9 cellular contexts compared by ENCODE assay signal in genomic region chr10:22133640-22134624, GRCh38.
A peak's percentile ranks its signal among the peaks of the same experiment; 100 is the strongest.
DNase-seq lines count a peak whose midpoint lies in the region; ATAC-seq and TF ChIP-seq lines count a peak whose summit lies in the region.
"Had no signal": no experiment of that assay in that cellular context is flagged by ENCODE, and none has a peak within 500 bp of the region (broad histone marks: within the 10 kb centered on the region; RNA-seq: fewer than 3 reads in every experiment).

No MANE protein-coding gene starts in this region.

- TF ChIP-seq CTCF in Caco-2 (IDR thresholded peaks at IDR 0.05; ENCODE audit: insufficient read depth in 1 of 2, low read depth in 1 of 2, low read length in 1 of 2, severe bottlenecking in 1 of 2, unreplicated experiment in 1 of 2) (no peak), osteoblast (IDR thresholded peaks at IDR 0.05; ENCODE audit: extremely low read depth, low read depth, low read length) (no peak)

- peaks cover 6% of the 10 kb centered on the region for H3K4me1 Mint-ChIP-seq in Caco-2 (ENCODE audit: low read depth, unreplicated experiment)

- ATAC-seq in GM18909 (IDR thresholded peaks at IDR 0.05; ENCODE audit: poor library complexity, unreplicated experiment) (peak; percentile 89), HG02885 (IDR thresholded peaks at IDR 0.05; ENCODE audit: poor library complexity, unreplicated experiment) (peak; percentile 83)

- H3K79me2 ChIP-seq in osteoblast (ENCODE audit: insufficient read depth, low read length) = no peaks in the 10 kb centered on the region

- no peak overlapping the region for H3K27ac ChIP-seq in mesenchymal stem cell (ENCODE audit: low read length, poor library complexity, severe bottlenecking)
- no peak overlapping the region for H3K27ac ChIP-seq in osteoblast (ENCODE audit: low read depth, low read length)

- H4K8ac ChIP-seq in mesenchymal stem cell (ENCODE audit: low read length) = no peak overlapping the region

- H3K4me3 Mint-ChIP-seq in Caco-2 (ENCODE audit: unreplicated experiment) = no peak overlapping the region
- H3K4me3 Mint-ChIP-seq: activated CD4-positive, alpha-beta T cell treated with anti-CD3 and anti-CD28 coated beads, Interleukin-2, amount 10 ng/mL, durations not matched to agents 24 days and 14 days had no signal

- CTCF ChIA-PET in Caco-2 (lab: Charles Lee) = no interaction called here

- H2BK5ac ChIP-seq in mesenchymal stem cell (ENCODE audit: low read depth, low read length, poor library complexity, severe bottlenecking) = no peak overlapping the region

- DNase-seq in OCI-M1 (lab: John Stamatoyannopoulos, UW) = peak; percentile 97
- peak; percentile 76 for DNase-seq in mesenchymal stem cell
- no peak for DNase-seq in cortex of kidney (lab: John Stamatoyannopoulos, UW)
- no peak for DNase-seq in Caco-2
- DNase-seq in osteoblast (ENCODE audit: insufficient read length, low spot score, missing footprints) = no peak
- DNase-seq: activated CD4-positive, alpha-beta T cell treated with anti-CD3 and anti-CD28 coated beads, Interleukin-2, amount 10 ng/mL, durations not matched to agents 24 days and 14 days; NCI-H1417 treated with DMSO at 0.1 percent for 48 hours had no signal

- H3K18ac ChIP-seq in mesenchymal stem cell (ENCODE audit: low read depth in 1 of 2, low read length in 2 of 2) = peak overlapping the region in 1 of 2 experiments; percentile 81

- H4K20me1 ChIP-seq in osteoblast (ENCODE audit: insufficient read depth, low read length) = no peaks in the 10 kb centered on the region

- no peaks in the 10 kb centered on the region for H3K36me3 Mint-ChIP-seq in Caco-2 (ENCODE audit: insufficient read depth, unreplicated experiment)

- H3K4me2 ChIP-seq in mesenchymal stem cell (ENCODE audit: low read length, poor library complexity, severe bottlenecking) = no peak overlapping the region
- no peak overlapping the region for H3K4me2 ChIP-seq in osteoblast (ENCODE audit: insufficient read depth, low read length)

- no peak overlapping the region for H3K23ac ChIP-seq in mesenchymal stem cell (ENCODE audit: low read length in 2 of 2)

- H3K9me3 ChIP-seq in mesenchymal stem cell (ENCODE audit: control insufficient read depth, low read length) = no peaks in the 10 kb centered on the region
- H3K9me3 ChIP-seq in Caco-2 = peaks cover 3% of the 10 kb centered on the region; the same call in 1 of the 2 replicates
- H3K9me3 ChIP-seq in osteoblast (ENCODE audit: low read depth, low read length) = no peaks in the 10 kb centered on the region

- no peak overlapping the region for H3K4me3 ChIP-seq in mesenchymal stem cell (ENCODE audit: insufficient read depth in 1 of 2, low read depth in 1 of 2, low read length in 2 of 2)
- no peak overlapping the region for H3K4me3 ChIP-seq in Caco-2 (ENCODE audit: low read depth, low read length)
- H3K4me3 ChIP-seq in osteoblast (ENCODE audit: insufficient read depth, low read length) = no peak overlapping the region

- no peak overlapping the region for H2AK5ac ChIP-seq in mesenchymal stem cell (ENCODE audit: low read length, severe bottlenecking)

- no peaks in the 10 kb centered on the region for H3K27me3 Mint-ChIP-seq in Caco-2 (ENCODE audit: insufficient read depth, unreplicated experiment)
- H3K27me3 Mint-ChIP-seq: activated CD4-positive, alpha-beta T cell treated with anti-CD3 and anti-CD28 coated beads, Interleukin-2, amount 10 ng/mL, durations not matched to agents 24 days and 14 days had no signal

- WGBS in mesenchymal stem cell = 14% methylated on average over 11 of the region's 11 CpGs

- no peak overlapping the region for H3K14ac ChIP-seq in mesenchymal stem cell (ENCODE audit: low read length in 2 of 2)

- H2AFZ ChIP-seq in mesenchymal stem cell (ENCODE audit: low read depth, low read length) = no peak overlapping the region
- no peak overlapping the region for H2AFZ ChIP-seq in osteoblast (ENCODE audit: low read length)

- H3K4me1 ChIP-seq in mesenchymal stem cell (ENCODE audit: control insufficient read depth, insufficient read depth, low read depth, low read length) (no peaks in the 10 kb centered on the region), Caco-2 (no peaks in the 10 kb centered on the region), osteoblast (ENCODE audit: insufficient read depth, low read length) (no peaks in the 10 kb centered on the region)

- POLR2A ChIA-PET in Caco-2 (lab: Charles Lee) = no interaction called here

- no peaks in the 10 kb centered on the region for H3K79me1 ChIP-seq in mesenchymal stem cell (replicated peaks; ENCODE audit: low read length, poor library complexity, severe bottlenecking)

- BruUV-seq in Caco-2 (replicated peaks; lab: Mats Ljungman, UMichigan) = no TSS peak

- H3K9me3 Mint-ChIP-seq in Caco-2 (ENCODE audit: unreplicated experiment) = peaks cover 10% of the 10 kb centered on the region

- peak overlapping the region; percentile 64 for H2BK120ac ChIP-seq in mesenchymal stem cell (ENCODE audit: low read depth, low read length)

- peak overlapping the region in 1 of 2 experiments; percentile 21 for H2BK12ac ChIP-seq in mesenchymal stem cell (ENCODE audit: low read length in 2 of 2)

- H2BK15ac ChIP-seq in mesenchymal stem cell (ENCODE audit: low read depth, poor library complexity, severe bottlenecking) = no peak overlapping the region

- H3K27ac Mint-ChIP-seq in Caco-2 (ENCODE audit: unreplicated experiment) = no peak overlapping the region
- H3K27ac Mint-ChIP-seq: activated CD4-positive, alpha-beta T cell treated with anti-CD3 and anti-CD28 coated beads, Interleukin-2, amount 10 ng/mL, durations not matched to agents 24 days and 14 days had no signal

- no peak overlapping the region for H3K9ac ChIP-seq in mesenchymal stem cell (ENCODE audit: low read length)

- intact Hi-C loops in Caco-2 (cut with micrococcal nuclease; ENCODE audit: unreplicated experiment) = no loop called here

- H4K91ac ChIP-seq in mesenchymal stem cell (ENCODE audit: low read length) = no peak overlapping the region

- H3K36me3 ChIP-seq in mesenchymal stem cell (ENCODE audit: control insufficient read depth in 1 of 2, insufficient read depth in 2 of 2, low read depth in 1 of 2, low read length in 2 of 2) (no peaks in the 10 kb centered on the region), Caco-2 (ENCODE audit: control insufficient read depth, insufficient read depth, low read length) (no peaks in the 10 kb centered on the region), osteoblast (ENCODE audit: insufficient read depth, low read length) (no peaks in the 10 kb centered on the region)

- H3K27me3 ChIP-seq in mesenchymal stem cell (ENCODE audit: control insufficient read depth in 1 of 2, insufficient read depth in 1 of 2, low read length in 2 of 2) = no peaks in the 10 kb centered on the region
- H3K27me3 ChIP-seq in Caco-2 (replicated peaks; ENCODE audit: control insufficient read depth, insufficient read depth, low read length) = no peaks in the 10 kb centered on the region
- no peaks in the 10 kb centered on the region for H3K27me3 ChIP-seq in osteoblast (ENCODE audit: insufficient read depth, low read length)

- no peak overlapping the region for H3K4ac ChIP-seq in mesenchymal stem cell (ENCODE audit: low read depth in 1 of 2, low read length in 2 of 2)

Comparison
In these comparisons a context has a peak if more than half of its experiments do, and no peak if none do; other contexts are left out.
1. DNase-seq: peak in OCI-M1 (single experiment) and mesenchymal stem cell (single experiment); none in cortex of kidney (single experiment), Caco-2 (0 of 2) and osteoblast (single experiment).